Comparison of ENCODE assay signal across 23 cellular contexts in genomic region chr3:138137901-138138300, GRCh38. TPM values are rescaled to one million over a fixed set of nuclear protein-coding genes. Genes with fewer than 3 reads are reported as not detected.
"Had no signal": no experiment of that assay in that cellular context is flagged by ENCODE, and none has a peak within 500 bp of the region (broad histone marks: within the 10 kb centered on the region; RNA-seq: fewer than 3 reads in every experiment).

No MANE protein-coding gene starts in this region.

- H3K4me3 ChIP-seq: ascending aorta, coronary artery, gastroesophageal sphincter, heart left ventricle, left ventricle myocardium inferior, prostate gland, suprapubic skin had no signal

- H3K27ac ChIP-seq: ascending aorta, coronary artery, gastroesophageal sphincter, left ventricle myocardium inferior, prostate gland, suprapubic skin had no signal

- H3K36me3 ChIP-seq: ascending aorta, gastroesophageal sphincter, heart left ventricle, left ventricle myocardium inferior, prostate gland, suprapubic skin had no signal

- H3K27ac Mint-ChIP-seq: activated naive CD4-positive, alpha-beta T cell treated with anti-CD3 and anti-CD28 coated beads, Interleukin-2, amount 50 U/mL, for 24 hours; activated T-cell treated with anti-CD3 and anti-CD28 coated beads, Interleukin-2, amount 50 U/mL, for 72 hours; immature natural killer cell; stimulated activated naive CD8-positive, alpha-beta T cell treated with anti-CD3 and anti-CD28 coated beads, Interleukin-15, amount 100 ng/mL, for 72 hours had no signal

- H3K27me3 ChIP-seq: ascending aorta, gastroesophageal sphincter, heart left ventricle, suprapubic skin had no signal

- DNase-seq: activated CD4-positive, alpha-beta T cell treated with anti-CD3 and anti-CD28 coated beads, Interleukin-2, amount 50 U/mL, for 4 hours; activated gamma-delta T cell; activated T-cell treated with anti-CD3 and anti-CD28 coated beads, Interleukin-2, amount 50 U/mL, for 72 hours; heart left ventricle; immature natural killer cell; kidney glomerular epithelial cell; left ventricle myocardium inferior; right cardiac atrium; stimulated activated CD4-positive, alpha-beta T cell treated with anti-CD3 and anti-CD28 coated beads, Interleukin-2, amount 100 ng/mL, for 48 hours; stimulated activated naive CD8-positive, alpha-beta T cell treated with anti-CD3 and anti-CD28 coated beads, Interleukin-15, amount 100 ng/mL, for 72 hours had no signal

- H3K4me3 Mint-ChIP-seq: activated naive CD4-positive, alpha-beta T cell treated with anti-CD3 and anti-CD28 coated beads, Interleukin-2, amount 50 U/mL, for 24 hours; activated T-cell treated with anti-CD3 and anti-CD28 coated beads, Interleukin-2, amount 50 U/mL, for 72 hours; immature natural killer cell; stimulated activated naive CD8-positive, alpha-beta T cell treated with anti-CD3 and anti-CD28 coated beads, Interleukin-15, amount 100 ng/mL, for 72 hours had no signal

- ATAC-seq: activated T-cell treated with anti-CD3 and anti-CD28 coated beads, Interleukin-2, amount 50 U/mL, for 72 hours; esophagus mucosa; gastroesophageal sphincter; heart left ventricle; right cardiac atrium; stimulated activated naive CD8-positive, alpha-beta T cell treated with anti-CD3 and anti-CD28 coated beads, Interleukin-15, amount 100 ng/mL, for 72 hours had no signal

- H3K4me1 Mint-ChIP-seq: activated naive CD4-positive, alpha-beta T cell treated with anti-CD3 and anti-CD28 coated beads, Interleukin-2, amount 50 U/mL, for 24 hours; immature natural killer cell; stimulated activated naive CD8-positive, alpha-beta T cell treated with anti-CD3 and anti-CD28 coated beads, Interleukin-15, amount 100 ng/mL, for 72 hours had no signal

- H3K4me1 ChIP-seq: ascending aorta, gastroesophageal sphincter, left ventricle myocardium inferior, prostate gland, suprapubic skin had no signal

- H3K9me3 ChIP-seq: ascending aorta, gastroesophageal sphincter, heart left ventricle, left ventricle myocardium inferior, prostate gland, suprapubic skin had no signal

- H3K36me3 Mint-ChIP-seq: activated naive CD4-positive, alpha-beta T cell treated with anti-CD3 and anti-CD28 coated beads, Interleukin-2, amount 50 U/mL, for 24 hours; immature natural killer cell had no signal

- H3K9me3 Mint-ChIP-seq: activated naive CD4-positive, alpha-beta T cell treated with anti-CD3 and anti-CD28 coated beads, Interleukin-2, amount 50 U/mL, for 24 hours; activated T-cell treated with anti-CD3 and anti-CD28 coated beads, Interleukin-2, amount 50 U/mL, for 72 hours; immature natural killer cell; stimulated activated naive CD8-positive, alpha-beta T cell treated with anti-CD3 and anti-CD28 coated beads, Interleukin-15, amount 100 ng/mL, for 72 hours had no signal

RNA-seq across cellular contexts. Expression of gene A4GNT, which starts 5.7 kb away (rescaled TPM):
- total RNA-seq: activated CD8-positive, alpha-beta memory T cell treated with anti-CD3 and anti-CD28 coated beads for 36 hours; activated T-cell treated with anti-CD3 and anti-CD28 coated beads, Interleukin-2, amount 50 U/mL, for 72 hours; ascending aorta; esophagus mucosa; heart left ventricle; left ventricle myocardium inferior; mononuclear cell; osteoblast; prostate gland; right cardiac atrium; skeletal muscle tissue; suprapubic skin; ureter had no signal
- polyA plus RNA-seq: heart left ventricle, immature natural killer cell, neural cell, right cardiac atrium had no signal

RNA-seq across cellular contexts. Expression of gene DZIP1L, which starts 22.5 kb away (rescaled TPM):
- polyA plus RNA-seq: immature natural killer cell had no signal
